Comparison of ENCODE assay signal across 9 cellular contexts in the genomic region with DNA sequence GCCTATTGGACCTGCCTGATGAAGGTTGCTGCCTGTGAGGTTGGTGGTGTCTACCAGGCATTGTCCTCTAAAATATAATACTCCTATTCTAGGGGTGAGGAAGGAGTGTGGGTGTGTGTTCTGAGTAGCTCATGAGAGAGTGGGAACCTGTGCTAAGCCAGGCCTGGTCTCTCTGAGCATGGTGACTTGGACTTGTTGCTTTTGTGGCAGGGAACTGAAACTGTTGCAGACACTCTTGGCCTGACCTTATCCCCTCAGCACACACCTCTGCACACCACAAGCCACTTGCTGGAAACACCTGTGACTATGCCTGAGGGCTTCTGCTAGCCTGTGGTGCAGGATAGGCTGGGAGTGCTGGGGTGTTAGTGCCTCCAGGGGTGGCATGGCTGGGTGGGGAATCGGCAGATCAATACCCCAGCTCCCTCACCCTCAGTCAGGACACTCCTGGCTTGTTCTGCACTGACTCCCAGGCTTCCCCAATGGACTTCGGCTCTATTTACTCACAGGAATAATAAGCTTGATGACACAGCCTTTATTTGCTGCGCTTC. TPM values are rescaled to one million over a fixed set of nuclear protein-coding genes. Genes with fewer than 3 reads are reported as not detected.
DNase-seq lines count a peak whose midpoint lies in the region; ATAC-seq and TF ChIP-seq lines count a peak whose summit lies in the region.
"Had no signal": no experiment of that assay in that cellular context is flagged by ENCODE, and none has a peak within 500 bp of the region (broad histone marks: within the 10 kb centered on the region; RNA-seq: fewer than 3 reads in every experiment).

No MANE protein-coding gene starts in this region.

- TF ChIP-seq CTCF in OCI-LY1 (IDR thresholded peaks at IDR 0.05; ENCODE audit: low read length) = no peak

- H3K36me3 Mint-ChIP-seq in activated CD4-positive, alpha-beta T cell treated with anti-CD3 and anti-CD28 coated beads for 36 hours (ENCODE audit: low read depth) = no peaks in the 10 kb centered on the region
- peaks cover 71% of the 10 kb centered on the region for H3K36me3 Mint-ChIP-seq in stimulated activated memory B cell treated with anti-CD40 and anti-IgM and Interleukin-4, amounts not matched to agents 10 μg/mL and 1 μg/mL and 100 μg/mL, for 72 hours

- no peaks in the 10 kb centered on the region for H4K20me1 ChIP-seq in OCI-LY1 (ENCODE audit: insufficient read depth, low read length)

- no peaks in the 10 kb centered on the region for H3K9me3 ChIP-seq in OCI-LY1 (ENCODE audit: low read length)

- H3K27ac ChIP-seq in OCI-LY1 (ENCODE audit: low read depth, low read length, poor library complexity, severe bottlenecking) = peak overlapping the region; percentile 100

- peaks cover 85% of the 10 kb centered on the region for H3K4me1 ChIP-seq in OCI-LY1 (ENCODE audit: insufficient read depth, low read length, severe bottlenecking)

- peak overlapping the region; percentile 31 for H3K4me3 ChIP-seq in OCI-LY1 (ENCODE audit: low read depth, low read length, poor library complexity, severe bottlenecking)

- H3K27ac Mint-ChIP-seq in activated CD4-positive, alpha-beta T cell treated with anti-CD3 and anti-CD28 coated beads for 36 hours = no peak overlapping the region
- peak overlapping the region; percentile 99 for H3K27ac Mint-ChIP-seq in stimulated activated memory B cell treated with anti-CD40 and anti-IgM and Interleukin-4, amounts not matched to agents 10 μg/mL and 1 μg/mL and 100 μg/mL, for 72 hours

- peaks cover 76% of the 10 kb centered on the region for H3K79me2 ChIP-seq in OCI-LY1 (ENCODE audit: insufficient read depth, low read length)

- H3K4me1 Mint-ChIP-seq in activated CD4-positive, alpha-beta T cell treated with anti-CD3 and anti-CD28 coated beads for 36 hours = peaks cover 3% of the 10 kb centered on the region
- peaks cover 100% of the 10 kb centered on the region for H3K4me1 Mint-ChIP-seq in stimulated activated memory B cell treated with anti-CD40 and anti-IgM and Interleukin-4, amounts not matched to agents 10 μg/mL and 1 μg/mL and 100 μg/mL, for 72 hours

- H2AFZ ChIP-seq in OCI-LY1 (ENCODE audit: low read length) = no peak overlapping the region

- peaks cover 14% of the 10 kb centered on the region for H3F3A ChIP-seq in OCI-LY1 (ENCODE audit: insufficient read depth, low read length)

- CTCF ChIA-PET in activated CD4-positive, alpha-beta T cell treated with anti-CD3 and anti-CD28 coated beads for 36 hours (lab: Charles Lee) = interaction anchor here (0.6 kb wide), 1 partner anchor 38 kb away, joined by 3 read pairs; no protein-coding TSS in a partner anchor

- peak; percentile 73 for ATAC-seq in activated CD4-positive, alpha-beta T cell treated with anti-CD3 and anti-CD28 coated beads for 36 hours
- peak; percentile 78 for ATAC-seq in HG02884 (IDR thresholded peaks at IDR 0.05; ENCODE audit: unreplicated experiment)
- peak; percentile 95 for ATAC-seq in stimulated activated memory B cell treated with anti-CD40 and anti-IgM and Interleukin-4, amounts not matched to agents 10 μg/mL and 1 μg/mL and 100 μg/mL, for 72 hours

- no peaks in the 10 kb centered on the region for H3K9me2 ChIP-seq in OCI-LY1 (ENCODE audit: low read depth, low read length)

- peaks cover 63% of the 10 kb centered on the region for H3K36me3 ChIP-seq in OCI-LY1 (ENCODE audit: insufficient read depth, low read length)

- no peaks in the 10 kb centered on the region for H3K9me3 Mint-ChIP-seq in activated CD4-positive, alpha-beta T cell treated with anti-CD3 and anti-CD28 coated beads for 36 hours (ENCODE audit: low read depth)
- H3K9me3 Mint-ChIP-seq in stimulated activated memory B cell treated with anti-CD40 and anti-IgM and Interleukin-4, amounts not matched to agents 10 μg/mL and 1 μg/mL and 100 μg/mL, for 72 hours = peaks cover 2% of the 10 kb centered on the region

- POLR2A ChIA-PET in activated CD4-positive, alpha-beta T cell treated with anti-CD3 and anti-CD28 coated beads for 36 hours (lab: Charles Lee) = no interaction called here

- peak overlapping the region; percentile 60 for H3K4me2 ChIP-seq in OCI-LY1 (ENCODE audit: low read length)

- peak overlapping the region; percentile 68 for H3K9ac ChIP-seq in OCI-LY1 (ENCODE audit: low read length)

- intact Hi-C loops in activated CD4-positive, alpha-beta T cell treated with anti-CD3 and anti-CD28 coated beads for 36 hours (cut with DNase I, micrococcal nuclease) = no loop called here

- H3K27me3 ChIP-seq in OCI-LY1 (ENCODE audit: insufficient read depth, low read length) = no peaks in the 10 kb centered on the region

- DNase-seq in activated CD4-positive, alpha-beta T cell treated with anti-CD3 and anti-CD28 coated beads for 36 hours = peak; percentile 24
- DNase-seq in activated CD4-positive, alpha-beta T cell treated with anti-CD3 and anti-CD28 coated beads for 1 hour = no peak
- no peak for DNase-seq in SKM-1 treated with dmso at 0.1 percent for 144 hours (lab: John Stamatoyannopoulos, UW; ENCODE audit: unreplicated experiment)
- DNase-seq in NCI-H524 treated with DMSO at 0.1 percent for 48 hours (lab: John Stamatoyannopoulos, UW) = no peak
- DNase-seq in NCI-H2107 treated with DMSO at 0.1 percent for 48 hours (lab: John Stamatoyannopoulos, UW; ENCODE audit: unreplicated experiment) = no peak
- DNase-seq: ACHN had no signal

- no peaks in the 10 kb centered on the region for H3K27me3 Mint-ChIP-seq in activated CD4-positive, alpha-beta T cell treated with anti-CD3 and anti-CD28 coated beads for 36 hours
- H3K27me3 Mint-ChIP-seq in stimulated activated memory B cell treated with anti-CD40 and anti-IgM and Interleukin-4, amounts not matched to agents 10 μg/mL and 1 μg/mL and 100 μg/mL, for 72 hours = no peaks in the 10 kb centered on the region

- no peak overlapping the region for H3K4me3 Mint-ChIP-seq in activated CD4-positive, alpha-beta T cell treated with anti-CD3 and anti-CD28 coated beads for 36 hours
- H3K4me3 Mint-ChIP-seq in stimulated activated memory B cell treated with anti-CD40 and anti-IgM and Interleukin-4, amounts not matched to agents 10 μg/mL and 1 μg/mL and 100 μg/mL, for 72 hours = peak overlapping the region; percentile 25

RNA-seq across cellular contexts. Expression of gene PLCG2, which starts 29.9 kb away (rescaled TPM):
- total RNA-seq in activated CD4-positive, alpha-beta T cell treated with anti-CD3 and anti-CD28 coated beads for 36 hours = 1 to 10 TPM; 7.0 to 7.6 TPM
